ENCODE assay signal across 21 cellular contexts in the genomic region with DNA sequence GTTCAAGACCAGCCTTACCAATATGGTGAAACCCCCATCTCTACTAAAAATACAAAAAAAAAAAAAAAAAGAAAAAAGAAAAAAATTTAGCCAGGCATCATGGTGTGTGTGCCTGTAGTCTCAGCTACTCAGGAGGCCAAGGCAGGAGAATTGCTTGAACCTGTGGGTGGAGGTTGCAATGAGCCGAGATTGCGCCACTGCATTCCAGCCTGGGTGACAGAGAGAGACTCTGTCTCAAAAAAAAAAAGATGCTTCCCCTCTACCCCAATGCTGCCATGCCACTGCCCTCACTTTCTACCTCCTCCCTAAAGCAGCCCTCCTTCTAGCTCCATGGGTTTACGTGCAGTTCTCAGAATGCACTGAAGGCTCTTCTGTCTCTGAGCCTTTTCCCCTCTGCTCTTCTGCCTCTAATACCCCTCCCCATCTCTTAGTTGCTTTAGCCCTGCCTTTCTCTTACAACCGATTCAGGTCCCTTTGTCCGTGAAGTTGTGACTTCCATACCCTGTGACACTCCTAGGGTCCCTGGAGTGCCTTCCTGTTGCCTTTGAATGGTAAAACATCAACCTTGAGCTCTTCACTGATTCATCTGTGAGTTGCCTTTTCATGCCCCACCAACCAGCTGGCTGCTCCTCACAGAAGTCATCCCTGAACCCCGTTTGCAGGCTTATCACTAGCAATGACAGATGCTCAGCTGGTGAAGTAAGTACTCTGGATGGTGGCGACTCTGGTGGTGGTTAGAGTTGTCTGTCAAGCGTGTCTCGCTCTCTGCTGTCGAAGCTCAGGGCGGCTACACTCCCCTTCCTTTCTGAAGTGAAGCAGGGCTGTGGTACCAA.
A peak's percentile ranks its signal among the peaks of the same experiment; 100 is the strongest.
DNase-seq lines count a peak whose midpoint lies in the region; ATAC-seq and TF ChIP-seq lines count a peak whose summit lies in the region.
"Had no signal": no experiment of that assay in that cellular context is flagged by ENCODE, and none has a peak within 500 bp of the region (broad histone marks: within the 10 kb centered on the region; RNA-seq: fewer than 3 reads in every experiment).

No MANE protein-coding gene starts in this region.

- no peak overlapping the region for H3K27ac Mint-ChIP-seq in GM23338
- H3K27ac Mint-ChIP-seq in neural progenitor cell = peak overlapping the region; percentile 36
- H3K27ac Mint-ChIP-seq: HFFc6 had no signal

- H3K36me3 Mint-ChIP-seq in GM23338 (ENCODE audit: low read depth) (no peaks in the 10 kb centered on the region), neural progenitor cell (no peaks in the 10 kb centered on the region)

- no peak overlapping the region for H3K9ac ChIP-seq in neural progenitor cell

- H3K4me1 ChIP-seq in GM23338 (ENCODE audit: insufficient read depth) (0 out of 2 replicates have a peak, but pooled peaks cover 5% of the 10 kb centered on the region), neural progenitor cell (peaks cover 33% of the 10 kb centered on the region)
- H3K4me1 ChIP-seq: BE2C had no signal

- H3K4me2 ChIP-seq in GM23338 = no peak overlapping the region
- H3K4me2 ChIP-seq in neural progenitor cell = no peak overlapping the region

- no peak overlapping the region for H3K27ac ChIP-seq in GM23338 (ENCODE audit: low read depth)
- H3K27ac ChIP-seq in neural progenitor cell = no peak overlapping the region
- H3K27ac ChIP-seq: HL-60, SJSA1 had no signal

- H3K27me3 ChIP-seq in GM23338 (ENCODE audit: insufficient read depth) = no peaks in the 10 kb centered on the region
- H3K27me3 ChIP-seq in neural progenitor cell = no peaks in the 10 kb centered on the region
- H3K27me3 ChIP-seq: BE2C, SJSA1 had no signal

- H3F3A ChIP-seq in GM23338 (replicated peaks; ENCODE audit: low read depth) (no peaks in the 10 kb centered on the region), neural progenitor cell (ENCODE audit: low read depth) (peaks cover 21% of the 10 kb centered on the region)

- no peaks in the 10 kb centered on the region for H4K20me1 ChIP-seq in GM23338 (replicated peaks; ENCODE audit: insufficient read depth)
- peaks cover 5% of the 10 kb centered on the region for H4K20me1 ChIP-seq in neural progenitor cell (ENCODE audit: low read depth)

- H3K4me3 Mint-ChIP-seq in GM23338 = no peak overlapping the region
- H3K4me3 Mint-ChIP-seq in neural progenitor cell = no peak overlapping the region
- H3K4me3 Mint-ChIP-seq: HFFc6 had no signal

- no peak for ATAC-seq in GM23338

- H3K4me3 ChIP-seq in GM23338 = no peak overlapping the region
- no peak overlapping the region for H3K4me3 ChIP-seq in neural progenitor cell
- H3K4me3 ChIP-seq: SJSA1 had no signal

- no peaks in the 10 kb centered on the region for H3K9me2 ChIP-seq in GM23338 (ENCODE audit: insufficient read depth)

- H3K36me3 ChIP-seq in GM23338 (ENCODE audit: insufficient read depth) = no peaks in the 10 kb centered on the region
- H3K36me3 ChIP-seq in neural progenitor cell = no peaks in the 10 kb centered on the region
- H3K36me3 ChIP-seq: BE2C, SJSA1 had no signal

- DNase-seq in GM23338 (ENCODE audit: low spot score) (no peak), HEK293T (ENCODE audit: extremely low spot score) (peak; percentile 4), ecto neural progenitor cell (ENCODE audit: low spot score) (peak; percentile 18), neural progenitor cell (ENCODE audit: low spot score) (no peak), HuH-7.5 (ENCODE audit: low spot score) (no peak), KG1 (lab: John Stamatoyannopoulos, UW) (no peak), retina (no peak)
- DNase-seq: BE2C; DMS79; HFFc6; Karpas-422; NCI-H1048; NCI-H1417 treated with DMSO at 0.1 percent for 48 hours; NCI-H1930; NCI-H226; NCI-H510A treated with DMSO at 0.1 percent for 48 hours; NCI-H774; NK-92 treated with Interleukin-12 subunit alpha and Interleukin-12 subunit beta, amount 100 ng/mL, for 24 hours; OCI-M1 had no signal

- H3K79me2 ChIP-seq in GM23338 (replicated peaks; ENCODE audit: insufficient read depth) (no peaks in the 10 kb centered on the region), neural progenitor cell (ENCODE audit: low read depth) (no peaks in the 10 kb centered on the region)

- POLR2A ChIA-PET in HEK293T (lab: Yijun Ruan, JAX) = interaction anchor here (0.6 to 1.0 kb wide), 2 partner anchors 32 to 456 kb away, joined by 3 read pairs; no protein-coding TSS in a partner anchor

- TF ChIP-seq CTCF in GM23338 (conservative IDR thresholded peaks at IDR 0.05; ENCODE audit: low read depth in 2 of 2) = no peak
- TF ChIP-seq CTCF in neural progenitor cell (IDR thresholded peaks at IDR 0.05) = no peak

- H2AFZ ChIP-seq in GM23338 = peak overlapping the region; percentile 43; the same call in 1 of the 2 replicates
- no peak overlapping the region for H2AFZ ChIP-seq in neural progenitor cell (replicated peaks)

- CTCF ChIA-PET in HEK293T (lab: Yijun Ruan, JAX) = no interaction called here

- no peaks in the 10 kb centered on the region for H3K9me3 ChIP-seq in neural progenitor cell (ENCODE audit: low read depth)
- H3K9me3 ChIP-seq: BE2C, SJSA1 had no signal

- H3K9me3 Mint-ChIP-seq in GM23338 (no peaks in the 10 kb centered on the region), neural progenitor cell (peaks cover 6% of the 10 kb centered on the region)

- H3K4me1 Mint-ChIP-seq in GM23338 (peaks cover 28% of the 10 kb centered on the region), neural progenitor cell (peaks cover 39% of the 10 kb centered on the region)

- peaks cover 1% of the 10 kb centered on the region for H3K27me3 Mint-ChIP-seq in GM23338 (ENCODE audit: insufficient read depth, low read depth, poor library complexity)
- H3K27me3 Mint-ChIP-seq in neural progenitor cell (ENCODE audit: insufficient read depth, low read depth) = peaks cover 4% of the 10 kb centered on the region

TF ChIP-seq in GM23338, 12 proteins besides CTCF, POLR2A, EP300 and RAD21:
- TF ChIP-seq ZNF331 (CRISPR knock-in tag; IDR thresholded peaks at IDR 0.05; ENCODE audit: low read depth) (no peak), ETS1 (IDR thresholded peaks at IDR 0.05) (no peak)

TF ChIP-seq in HEK293T, 16 proteins besides CTCF, POLR2A, EP300 and RAD21:
- TF ChIP-seq FOXM1 (IDR thresholded peaks at IDR 0.05; ENCODE audit: borderline replicate concordance) (no peak), CTBP1 (IDR thresholded peaks at IDR 0.05; ENCODE audit: borderline replicate concordance) (no peak), ARNT (IDR thresholded peaks at IDR 0.05) (no peak), FOXK2 (IDR thresholded peaks at IDR 0.05) (no peak), BHLHE40 (IDR thresholded peaks at IDR 0.05; ENCODE audit: borderline replicate concordance) (no peak), FOXA1 (IDR thresholded peaks at IDR 0.05) (no peak), ELF4 (IDR thresholded peaks at IDR 0.05) (no peak), HDGF (IDR thresholded peaks at IDR 0.05; ENCODE audit: borderline replicate concordance) (no peak), NFRKB (IDR thresholded peaks at IDR 0.05) (no peak), ZNF384 (IDR thresholded peaks at IDR 0.05) (no peak)
- TF ChIP-seq, protein P1, sequence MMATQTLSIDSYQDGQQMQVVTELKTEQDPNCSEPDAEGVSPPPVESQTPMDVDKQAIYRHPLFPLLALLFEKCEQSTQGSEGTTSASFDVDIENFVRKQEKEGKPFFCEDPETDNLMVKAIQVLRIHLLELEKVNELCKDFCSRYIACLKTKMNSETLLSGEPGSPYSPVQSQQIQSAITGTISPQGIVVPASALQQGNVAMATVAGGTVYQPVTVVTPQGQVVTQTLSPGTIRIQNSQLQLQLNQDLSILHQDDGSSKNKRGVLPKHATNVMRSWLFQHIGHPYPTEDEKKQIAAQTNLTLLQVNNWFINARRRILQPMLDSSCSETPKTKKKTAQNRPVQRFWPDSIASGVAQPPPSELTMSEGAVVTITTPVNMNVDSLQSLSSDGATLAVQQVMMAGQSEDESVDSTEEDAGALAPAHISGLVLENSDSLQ (IDR thresholded peaks at IDR 0.05) = no peak

Comparison
In these comparisons a context has a peak if more than half of its experiments do, and no peak if none do; other contexts are left out.
1. DNase-seq: peak in HEK293T (single experiment) and ecto neural progenitor cell (single experiment); none in GM23338 (single experiment), neural progenitor cell (single experiment), HuH-7.5 (single experiment), KG1 (single experiment) and retina (single experiment).